ENCODE assay signal across 1 cellular context in the genomic region with DNA sequence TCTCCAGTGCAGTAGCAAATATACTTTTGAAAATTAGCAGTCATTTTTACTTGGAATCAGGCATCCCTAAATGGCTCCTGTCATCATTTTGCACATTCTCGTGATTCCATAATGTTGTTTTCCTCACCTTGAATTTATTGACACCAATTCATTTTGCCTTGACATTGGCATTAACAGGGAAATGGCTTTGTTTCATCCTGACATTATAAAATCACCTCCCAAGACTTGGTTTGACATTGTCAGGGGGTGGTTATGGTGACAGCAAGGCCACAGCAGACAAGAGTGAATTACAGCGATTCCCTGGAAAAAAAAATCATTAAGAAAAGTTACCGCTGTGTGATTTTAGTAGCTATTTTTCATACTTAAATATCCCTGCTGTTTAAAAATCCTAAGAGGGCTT.
"Had no signal": no experiment of that assay in that cellular context is flagged by ENCODE, and none has a peak within 500 bp of the region (broad histone marks: within the 10 kb centered on the region; RNA-seq: fewer than 3 reads in every experiment).

No MANE protein-coding gene starts in this region.

- H3K4me3 ChIP-seq: GM12878 had no signal

- ATAC-seq: GM12878 had no signal
